10 cellular contexts compared by ENCODE assay signal in the genomic region with DNA sequence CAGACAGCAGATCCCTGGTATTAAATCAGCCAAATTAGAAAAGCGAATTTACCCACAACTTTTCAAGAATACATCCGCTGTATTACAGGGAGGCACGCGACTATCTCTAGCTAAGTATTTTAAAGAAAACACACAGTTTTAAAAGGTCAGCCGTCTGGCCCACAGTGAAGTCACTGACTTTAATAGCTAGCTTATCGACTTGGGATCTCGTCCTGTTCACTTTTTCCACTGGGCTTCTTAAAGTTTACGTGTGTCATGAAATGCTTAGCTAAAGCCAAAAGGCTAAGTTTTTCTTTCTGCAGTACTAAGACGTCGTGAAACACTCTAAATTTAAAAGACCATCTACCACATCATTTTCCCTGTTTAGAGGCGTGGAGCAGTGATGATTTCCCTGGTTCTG. TPM values are rescaled to one million over a fixed set of nuclear protein-coding genes. Genes with fewer than 3 reads are reported as not detected.
DNase-seq lines count a peak whose midpoint lies in the region; ATAC-seq and TF ChIP-seq lines count a peak whose summit lies in the region.
"Had no signal": no experiment of that assay in that cellular context is flagged by ENCODE, and none has a peak within 500 bp of the region (broad histone marks: within the 10 kb centered on the region; RNA-seq: fewer than 3 reads in every experiment).

No MANE protein-coding gene starts in this region.

- intact Hi-C loops in upper lobe of right lung (cut with DNase I): no loop called here

- H3K4me1 Mint-ChIP-seq in CD4-positive, CD25-positive, alpha-beta regulatory T cell: peaks cover 0 to 47% (median 21%) of the 10 kb centered on the region in 4 donors
- H3K4me1 Mint-ChIP-seq in nephron progenitor cell: peaks cover 22% of the 10 kb centered on the region

- H3K4me3 Mint-ChIP-seq in CD4-positive, CD25-positive, alpha-beta regulatory T cell: peak overlapping the region in 3 of 4 donors; percentile 79 to 81 (median 79)
- H3K4me3 Mint-ChIP-seq in nephron progenitor cell: peak overlapping the region; percentile 2

- H3K9me3 Mint-ChIP-seq in CD4-positive, CD25-positive, alpha-beta regulatory T cell: no peaks in the 10 kb centered on the region
- H3K9me3 Mint-ChIP-seq in nephron progenitor cell: peaks cover 4% of the 10 kb centered on the region

- peak overlapping the region; percentile 90 for H3K4me3 ChIP-seq in CD4-positive, CD25-positive, alpha-beta regulatory T cell (ENCODE audit: low read depth, low read length)
- H3K4me3 ChIP-seq in adipocyte (ENCODE audit: low read length): peak overlapping the region; percentile 34
- H3K4me3 ChIP-seq in upper lobe of right lung: no peak overlapping the region
- H3K4me3 ChIP-seq: K562 had no signal

- peak overlapping the region; percentile 26 for H3K9ac ChIP-seq in adipocyte (ENCODE audit: low read length)

- H3K36me3 ChIP-seq in CD4-positive, CD25-positive, alpha-beta regulatory T cell (ENCODE audit: control insufficient read depth, insufficient read depth, low read length): no peaks in the 10 kb centered on the region
- no peaks in the 10 kb centered on the region for H3K36me3 ChIP-seq in adipocyte (ENCODE audit: control insufficient read depth, insufficient read depth, low read length, severe bottlenecking)
- H3K36me3 ChIP-seq in upper lobe of right lung: no peaks in the 10 kb centered on the region

- H3K27me3 ChIP-seq in CD4-positive, CD25-positive, alpha-beta regulatory T cell (ENCODE audit: control insufficient read depth, insufficient read depth, low read length): no peaks in the 10 kb centered on the region
- H3K27me3 ChIP-seq in adipocyte (replicated peaks; ENCODE audit: control insufficient read depth, insufficient read depth, low read length): no peaks in the 10 kb centered on the region
- H3K27me3 ChIP-seq in upper lobe of right lung: no peaks in the 10 kb centered on the region

- ATAC-seq in CD4-positive, CD25-positive, alpha-beta regulatory T cell (ENCODE audit: low read depth in 2 of 2): no peak
- ATAC-seq in HG02884 (IDR thresholded peaks at IDR 0.05; ENCODE audit: unreplicated experiment): no peak
- ATAC-seq in upper lobe of right lung: no peak
- ATAC-seq: K562, left colon had no signal

- DNase-seq in CD4-positive, CD25-positive, alpha-beta regulatory T cell: peak in 1 of 3 donors; percentile 51
- DNase-seq in M059J (ENCODE audit: low read depth): peak; percentile 37
- peak; percentile 51 for DNase-seq in adipocyte (ENCODE audit: low read depth)
- DNase-seq in nephron progenitor cell: no peak
- DNase-seq in 8988T: no peak
- no peak for DNase-seq in effector CD4-positive, alpha-beta T cell
- no peak for DNase-seq in upper lobe of right lung
- DNase-seq: left colon had no signal

- no peaks in the 10 kb centered on the region for H3K9me3 ChIP-seq in CD4-positive, CD25-positive, alpha-beta regulatory T cell (ENCODE audit: control insufficient read depth in 2 of 2, low read length in 2 of 2)
- no peaks in the 10 kb centered on the region for H3K9me3 ChIP-seq in adipocyte (ENCODE audit: control insufficient read depth, low read length)
- no peaks in the 10 kb centered on the region for H3K9me3 ChIP-seq in upper lobe of right lung

- H3K27me3 Mint-ChIP-seq in CD4-positive, CD25-positive, alpha-beta regulatory T cell: no peaks in the 10 kb centered on the region
- H3K27me3 Mint-ChIP-seq in nephron progenitor cell (ENCODE audit: low read depth, poor library complexity): no peaks in the 10 kb centered on the region

- TF ChIP-seq CTCF in nephron progenitor cell (IDR thresholded peaks at IDR 0.05) (no peak), upper lobe of right lung (IDR thresholded peaks at IDR 0.05) (no peak)

- peaks cover 6% of the 10 kb centered on the region for H3K36me3 Mint-ChIP-seq in CD4-positive, CD25-positive, alpha-beta regulatory T cell
- no peaks in the 10 kb centered on the region for H3K36me3 Mint-ChIP-seq in nephron progenitor cell (ENCODE audit: low read depth)

- H3K27ac Mint-ChIP-seq in CD4-positive, CD25-positive, alpha-beta regulatory T cell: peak overlapping the region; percentile 90 to 91 (median 90)
- no peak overlapping the region for H3K27ac Mint-ChIP-seq in nephron progenitor cell

- H3K27ac ChIP-seq in CD4-positive, CD25-positive, alpha-beta regulatory T cell (ENCODE audit: insufficient read depth, low read length, poor library complexity, severe bottlenecking): peak overlapping the region; percentile 72
- no peak overlapping the region for H3K27ac ChIP-seq in upper lobe of right lung

- H3K4me1 ChIP-seq in CD4-positive, CD25-positive, alpha-beta regulatory T cell (ENCODE audit: control insufficient read depth, insufficient read depth, low read length, poor library complexity, severe bottlenecking): peaks cover 91% of the 10 kb centered on the region
- peaks cover 16% of the 10 kb centered on the region for H3K4me1 ChIP-seq in adipocyte (ENCODE audit: control insufficient read depth, insufficient read depth, low read length)
- H3K4me1 ChIP-seq in upper lobe of right lung: peaks cover 38% of the 10 kb centered on the region

RNA-seq across cellular contexts. Expression of gene LRIG1, which starts 27.2 kb away (rescaled TPM):
- total RNA-seq in CD4-positive, CD25-positive, alpha-beta regulatory T cell: 81.3 TPM
- 10 to 100 TPM; 46.7 to 67.6 (median 64.4) TPM for polyA plus RNA-seq in CD4-positive, CD25-positive, alpha-beta regulatory T cell
- 4.8 and 10.0 TPM in 2 replicates for total RNA-seq in M059J (2014; rRNA removed; shearing (Covaris generic))
- 56.2 TPM for total RNA-seq in upper lobe of right lung

Comparison
In these comparisons a context has a peak if more than half of its experiments do, and no peak if none do; other contexts are left out.
1. DNase-seq: peak in M059J (single experiment) and adipocyte (single experiment); none in nephron progenitor cell (single experiment), 8988T (single experiment), effector CD4-positive, alpha-beta T cell (single experiment) and upper lobe of right lung (single experiment).